ENCODE assay signal across 1 cellular context in the genomic region with DNA sequence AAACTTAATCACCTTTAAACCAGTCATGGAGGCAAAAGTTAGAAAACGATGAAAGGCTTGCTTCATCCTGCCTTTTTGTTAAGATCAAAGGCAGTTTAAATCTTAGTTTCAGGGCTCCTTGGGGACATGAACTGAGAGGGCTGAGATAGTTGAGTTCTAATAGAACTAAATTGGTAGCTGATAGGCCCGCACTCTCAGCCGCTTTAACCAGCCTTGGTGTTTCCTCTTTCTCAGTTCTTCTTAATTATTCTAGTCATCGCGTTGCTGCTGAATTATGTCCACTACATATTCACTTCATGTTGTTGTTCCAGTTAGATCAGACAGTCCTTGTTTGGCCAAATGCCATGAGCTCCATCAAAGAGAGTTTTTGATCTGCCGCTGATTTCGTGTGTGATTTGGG.
TF ChIP-seq lines count a peak whose summit lies in the region.

No MANE protein-coding gene starts in this region.

TF ChIP-seq in GM23338, 12 proteins besides CTCF, POLR2A, EP300 and RAD21 (continued from another document):
- TF ChIP-seq, protein P1, sequence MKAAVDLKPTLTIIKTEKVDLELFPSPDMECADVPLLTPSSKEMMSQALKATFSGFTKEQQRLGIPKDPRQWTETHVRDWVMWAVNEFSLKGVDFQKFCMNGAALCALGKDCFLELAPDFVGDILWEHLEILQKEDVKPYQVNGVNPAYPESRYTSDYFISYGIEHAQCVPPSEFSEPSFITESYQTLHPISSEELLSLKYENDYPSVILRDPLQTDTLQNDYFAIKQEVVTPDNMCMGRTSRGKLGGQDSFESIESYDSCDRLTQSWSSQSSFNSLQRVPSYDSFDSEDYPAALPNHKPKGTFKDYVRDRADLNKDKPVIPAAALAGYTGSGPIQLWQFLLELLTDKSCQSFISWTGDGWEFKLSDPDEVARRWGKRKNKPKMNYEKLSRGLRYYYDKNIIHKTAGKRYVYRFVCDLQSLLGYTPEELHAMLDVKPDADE (IDR thresholded peaks at IDR 0.05) = no peak
- TF ChIP-seq JUNB (IDR thresholded peaks at IDR 0.05; ENCODE audit: unreplicated experiment) = no peak
- no peak for TF ChIP-seq NANOG (IDR thresholded peaks at IDR 0.05; ENCODE audit: borderline replicate concordance)
- TF ChIP-seq, protein P2, sequence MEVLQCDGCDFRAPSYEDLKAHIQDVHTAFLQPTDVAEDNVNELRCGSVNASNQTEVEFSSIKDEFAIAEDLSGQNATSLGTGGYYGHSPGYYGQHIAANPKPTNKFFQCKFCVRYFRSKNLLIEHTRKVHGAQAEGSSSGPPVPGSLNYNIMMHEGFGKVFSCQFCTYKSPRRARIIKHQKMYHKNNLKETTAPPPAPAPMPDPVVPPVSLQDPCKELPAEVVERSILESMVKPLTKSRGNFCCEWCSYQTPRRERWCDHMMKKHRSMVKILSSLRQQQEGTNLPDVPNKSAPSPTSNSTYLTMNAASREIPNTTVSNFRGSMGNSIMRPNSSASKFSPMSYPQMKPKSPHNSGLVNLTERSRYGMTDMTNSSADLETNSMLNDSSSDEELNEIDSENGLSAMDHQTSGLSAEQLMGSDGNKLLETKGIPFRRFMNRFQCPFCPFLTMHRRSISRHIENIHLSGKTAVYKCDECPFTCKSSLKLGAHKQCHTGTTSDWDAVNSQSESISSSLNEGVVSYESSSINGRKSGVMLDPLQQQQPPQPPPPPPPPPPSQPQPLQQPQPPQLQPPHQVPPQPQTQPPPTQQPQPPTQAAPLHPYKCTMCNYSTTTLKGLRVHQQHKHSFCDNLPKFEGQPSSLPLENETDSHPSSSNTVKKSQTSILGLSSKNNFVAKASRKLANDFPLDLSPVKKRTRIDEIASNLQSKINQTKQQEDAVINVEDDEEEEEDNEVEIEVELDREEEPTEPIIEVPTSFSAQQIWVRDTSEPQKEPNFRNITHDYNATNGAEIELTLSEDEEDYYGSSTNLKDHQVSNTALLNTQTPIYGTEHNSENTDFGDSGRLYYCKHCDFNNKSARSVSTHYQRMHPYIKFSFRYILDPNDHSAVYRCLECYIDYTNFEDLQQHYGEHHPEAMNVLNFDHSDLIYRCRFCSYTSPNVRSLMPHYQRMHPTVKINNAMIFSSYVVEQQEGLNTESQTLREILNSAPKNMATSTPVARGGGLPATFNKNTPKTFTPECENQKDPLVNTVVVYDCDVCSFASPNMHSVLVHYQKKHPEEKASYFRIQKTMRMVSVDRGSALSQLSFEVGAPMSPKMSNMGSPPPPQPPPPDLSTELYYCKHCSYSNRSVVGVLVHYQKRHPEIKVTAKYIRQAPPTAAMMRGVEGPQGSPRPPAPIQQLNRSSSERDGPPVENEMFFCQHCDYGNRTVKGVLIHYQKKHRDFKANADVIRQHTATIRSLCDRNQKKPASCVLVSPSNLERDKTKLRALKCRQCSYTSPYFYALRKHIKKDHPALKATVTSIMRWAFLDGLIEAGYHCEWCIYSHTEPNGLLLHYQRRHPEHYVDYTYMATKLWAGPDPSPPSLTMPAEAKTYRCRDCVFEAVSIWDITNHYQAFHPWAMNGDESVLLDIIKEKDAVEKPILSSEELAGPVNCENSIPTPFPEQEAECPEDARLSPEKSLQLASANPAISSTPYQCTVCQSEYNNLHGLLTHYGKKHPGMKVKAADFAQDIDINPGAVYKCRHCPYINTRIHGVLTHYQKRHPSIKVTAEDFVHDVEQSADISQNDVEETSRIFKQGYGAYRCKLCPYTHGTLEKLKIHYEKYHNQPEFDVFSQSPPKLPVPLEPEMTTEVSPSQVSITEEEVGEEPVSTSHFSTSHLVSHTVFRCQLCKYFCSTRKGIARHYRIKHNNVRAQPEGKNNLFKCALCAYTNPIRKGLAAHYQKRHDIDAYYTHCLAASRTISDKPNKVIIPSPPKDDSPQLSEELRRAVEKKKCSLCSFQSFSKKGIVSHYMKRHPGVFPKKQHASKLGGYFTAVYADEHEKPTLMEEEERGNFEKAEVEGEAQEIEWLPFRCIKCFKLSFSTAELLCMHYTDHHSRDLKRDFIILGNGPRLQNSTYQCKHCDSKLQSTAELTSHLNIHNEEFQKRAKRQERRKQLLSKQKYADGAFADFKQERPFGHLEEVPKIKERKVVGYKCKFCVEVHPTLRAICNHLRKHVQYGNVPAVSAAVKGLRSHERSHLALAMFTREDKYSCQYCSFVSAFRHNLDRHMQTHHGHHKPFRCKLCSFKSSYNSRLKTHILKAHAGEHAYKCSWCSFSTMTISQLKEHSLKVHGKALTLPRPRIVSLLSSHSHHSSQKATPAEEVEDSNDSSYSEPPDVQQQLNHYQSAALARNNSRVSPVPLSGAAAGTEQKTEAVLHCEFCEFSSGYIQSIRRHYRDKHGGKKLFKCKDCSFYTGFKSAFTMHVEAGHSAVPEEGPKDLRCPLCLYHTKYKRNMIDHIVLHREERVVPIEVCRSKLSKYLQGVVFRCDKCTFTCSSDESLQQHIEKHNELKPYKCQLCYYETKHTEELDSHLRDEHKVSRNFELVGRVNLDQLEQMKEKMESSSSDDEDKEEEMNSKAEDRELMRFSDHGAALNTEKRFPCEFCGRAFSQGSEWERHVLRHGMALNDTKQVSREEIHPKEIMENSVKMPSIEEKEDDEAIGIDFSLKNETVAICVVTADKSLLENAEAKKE (CRISPR knock-in tag; IDR thresholded peaks at IDR 0.05) = no peak
- no peak for TF ChIP-seq CREB1 (CRISPR knock-in tag; IDR thresholded peaks at IDR 0.05; ENCODE audit: low read depth)
- TF ChIP-seq STAT1 (IDR thresholded peaks at IDR 0.05; ENCODE audit: unreplicated experiment) = no peak
- no peak for TF ChIP-seq ZNF114 (CRISPR knock-in tag; IDR thresholded peaks at IDR 0.05)
- TF ChIP-seq POLR2AphosphoS5 (IDR thresholded peaks at IDR 0.05; ENCODE audit: low read depth) = no peak
- no peak for TF ChIP-seq ZNF331 (CRISPR knock-in tag; IDR thresholded peaks at IDR 0.05; ENCODE audit: low read depth)
